ENCODE assay signal across 20 cellular contexts in genomic region chr5:44638286-44638869, GRCh38.
DNase-seq lines count a peak whose midpoint lies in the region; FAIRE-seq and TF ChIP-seq lines count a peak whose summit lies in the region.
"Had no signal": no experiment of that assay in that cellular context is flagged by ENCODE, and none has a peak within 500 bp of the region (broad histone marks: within the 10 kb centered on the region; RNA-seq: fewer than 3 reads in every experiment).

No MANE protein-coding gene starts in this region.

- no peak overlapping the region for H3K4me2 ChIP-seq in neuronal stem cell (ENCODE audit: insufficient read depth, low read length, poor library complexity, severe bottlenecking)
- H3K4me2 ChIP-seq: KMS-11 had no signal

- no peaks in the 10 kb centered on the region for H3K9me3 Mint-ChIP-seq in Calu3 (ENCODE audit: low read depth, unreplicated experiment)

- intact Hi-C loops in Calu3 (cut with micrococcal nuclease; ENCODE audit: unreplicated experiment), result no loop called here

- no peak overlapping the region for H4K8ac ChIP-seq in neuronal stem cell (ENCODE audit: low read depth, low read length)

- H3K4me3 Mint-ChIP-seq in Calu3 (ENCODE audit: low read depth, unreplicated experiment), result no peak overlapping the region
- H3K4me3 Mint-ChIP-seq: HFFc6 had no signal

- no peak overlapping the region for H2BK12ac ChIP-seq in neuronal stem cell (ENCODE audit: low read length)

- peak; percentile 50 for DNase-seq in NCI-H748 (lab: John Stamatoyannopoulos, UW; ENCODE audit: unreplicated experiment)
- no peak for DNase-seq in NCI-H748 treated with DMSO at 0.1 percent for 48 hours (lab: John Stamatoyannopoulos, UW)
- no peak for DNase-seq in HTR-8/SVneo (ENCODE audit: insufficient read length, low spot score)
- peak; percentile 48 for DNase-seq in ecto neural progenitor cell (ENCODE audit: low spot score)
- no peak for DNase-seq in neuronal stem cell (ENCODE audit: low spot score)
- no peak for DNase-seq in Calu3
- no peak for DNase-seq in NCI-H2227 (lab: John Stamatoyannopoulos, UW; ENCODE audit: unreplicated experiment)
- no peak for DNase-seq in activated effector memory CD4-positive, alpha-beta T cell treated with anti-CD3 and anti-CD28 coated beads, Interleukin-2, amount 50 U/mL, for 16 hours
- DNase-seq: AML-193, DMS79 treated with DMSO at 0.1 percent for 48 hours, GDM1, HFFc6, MG63, NCI-H1105, NCI-H1694 treated with DMSO at 0.1 percent for 48 hours, NCI-H2227 treated with DMSO at 0.1 percent for 48 hours, NCI-H526, Peyer's patch had no signal

- no peaks in the 10 kb centered on the region for H3K4me1 Mint-ChIP-seq in Calu3 (ENCODE audit: low read depth, unreplicated experiment)

- H2BK15ac ChIP-seq in neuronal stem cell (ENCODE audit: low read length), result no peak overlapping the region

- H4K91ac ChIP-seq in neuronal stem cell (ENCODE audit: low read depth, low read length, poor library complexity), result no peak overlapping the region

- no peak overlapping the region for H2BK5ac ChIP-seq in neuronal stem cell (ENCODE audit: low read length)

- no peak overlapping the region for H3K9ac ChIP-seq in neuronal stem cell (ENCODE audit: low read depth, low read length, poor library complexity)
- H3K9ac ChIP-seq: KMS-11 had no signal

- H3K4me3 ChIP-seq in neuronal stem cell (ENCODE audit: low read length in 2 of 2), result no peak overlapping the region
- H3K4me3 ChIP-seq: MG63, Peyer's patch had no signal

- H3K4ac ChIP-seq in neuronal stem cell (ENCODE audit: low read length), result no peak overlapping the region

- no peak overlapping the region for H3K27ac Mint-ChIP-seq in Calu3 (ENCODE audit: unreplicated experiment)
- H3K27ac Mint-ChIP-seq: HFFc6 had no signal

- H3K36me3 Mint-ChIP-seq in Calu3 (ENCODE audit: insufficient read depth, unreplicated experiment), result no peaks in the 10 kb centered on the region

- no TSS peak for BruUV-seq in Calu3 (replicated peaks; lab: Mats Ljungman, UMichigan)

- no peak overlapping the region for H2AK5ac ChIP-seq in neuronal stem cell (ENCODE audit: low read depth, low read length)

- H2AFZ ChIP-seq in neuronal stem cell (ENCODE audit: low read length), result peak overlapping the region; percentile 9

- H3K4me1 ChIP-seq in neuronal stem cell (ENCODE audit: control insufficient read depth in 2 of 2, insufficient read depth in 1 of 2, low read depth in 1 of 2, low read length in 2 of 2), result peaks cover 3 to 5% of the 10 kb centered on the region in 2 donors
- H3K4me1 ChIP-seq: Peyer's patch had no signal

- H3K27me3 Mint-ChIP-seq in Calu3 (ENCODE audit: unreplicated experiment), result no peaks in the 10 kb centered on the region

- H3K27ac ChIP-seq in neuronal stem cell (replicated peaks; ENCODE audit: low read length), result no peak overlapping the region
- H3K27ac ChIP-seq: KMS-11, Peyer's patch had no signal

- H3K79me1 ChIP-seq in neuronal stem cell (ENCODE audit: low read depth, low read length), result no peaks in the 10 kb centered on the region

- CTCF ChIA-PET in Calu3 (lab: Charles Lee), result no interaction called here

- no peak overlapping the region for H3K18ac ChIP-seq in neuronal stem cell (ENCODE audit: low read length)

- no CpG with 5 or more reads among the region's 7 CpGs for WGBS in neuronal stem cell (ENCODE audit: extremely low coverage in 2 of 2, insufficient read length in 2 of 2, insufficient replicate concordance in 1 of 2), 2 donors

- peaks cover 3 to 8% of the 10 kb centered on the region in 2 donors for H3K9me3 ChIP-seq in neuronal stem cell (replicated peaks in 1 of 2; ENCODE audit: control insufficient read depth in 2 of 2, insufficient read depth in 1 of 2, low read depth in 1 of 2, low read length in 2 of 2)
- H3K9me3 ChIP-seq: MG63, Peyer's patch had no signal

- peak; percentile 38 for FAIRE-seq in HTR-8/SVneo (lab: Jason Lieb, UNC)
- FAIRE-seq: GM12892 had no signal

- H3K27me3 ChIP-seq in neuronal stem cell (ENCODE audit: control insufficient read depth in 3 of 3, insufficient read depth in 3 of 3, low read depth in 1 of 3, low read length in 3 of 3), result no peaks in the 10 kb centered on the region
- H3K27me3 ChIP-seq: MG63, Peyer's patch had no signal

- no peak overlapping the region for H2BK120ac ChIP-seq in neuronal stem cell (ENCODE audit: low read depth, low read length)

- TF ChIP-seq CTCF in Calu3 (IDR thresholded peaks at IDR 0.05; ENCODE audit: unreplicated experiment), result no peak

- no peak overlapping the region for H3K23ac ChIP-seq in neuronal stem cell (ENCODE audit: low read depth, low read length, poor library complexity)

- no peak overlapping the region for H3K14ac ChIP-seq in neuronal stem cell (ENCODE audit: low read length)

- H3K36me3 ChIP-seq in neuronal stem cell (replicated peaks in 1 of 2; ENCODE audit: control insufficient read depth in 2 of 2, insufficient read depth in 2 of 2, low read length in 2 of 2), result no peaks in the 10 kb centered on the region
- H3K36me3 ChIP-seq: MG63, Peyer's patch had no signal

Comparison
In these comparisons a context has a peak if more than half of its experiments do, and no peak if none do; other contexts are left out.
1. DNase-seq: peak in NCI-H748 (single experiment) and ecto neural progenitor cell (single experiment); none in NCI-H748 treated with DMSO at 0.1 percent for 48 hours (single experiment), HTR-8/SVneo (single experiment), neuronal stem cell (single experiment), Calu3 (single experiment), NCI-H2227 (single experiment) and activated effector memory CD4-positive, alpha-beta T cell treated with anti-CD3 and anti-CD28 coated beads, Interleukin-2, amount 50 U/mL, for 16 hours (single experiment).